11 cellular contexts compared by ENCODE assay signal in the genomic region with DNA sequence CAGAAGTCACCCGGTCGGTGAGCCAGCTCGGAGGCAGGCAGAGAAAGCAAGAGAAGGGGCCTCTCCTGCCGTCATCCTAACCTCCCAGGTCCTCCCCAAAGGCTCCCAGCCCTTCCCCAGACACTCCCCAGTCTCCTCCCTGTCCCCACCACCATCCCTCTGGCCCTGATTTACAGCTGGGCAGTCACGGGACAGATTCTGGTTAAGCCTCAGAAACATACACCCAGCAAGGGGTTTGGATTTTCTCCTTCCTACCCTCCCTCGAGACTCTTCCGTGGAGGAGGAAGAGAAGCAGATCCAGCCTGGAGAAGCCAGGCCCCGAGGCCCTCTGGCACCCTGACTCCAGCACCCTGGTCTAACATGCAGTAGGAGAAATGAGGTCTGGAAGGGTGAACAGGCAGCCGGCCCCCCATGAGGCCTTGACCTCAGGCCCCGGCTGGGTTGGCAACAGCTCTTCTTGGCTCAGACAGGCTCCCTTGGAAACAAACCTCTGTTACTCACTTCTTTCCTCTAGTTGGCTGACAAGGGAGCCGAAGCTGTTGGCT.
DNase-seq lines count a peak whose midpoint lies in the region; ATAC-seq, FAIRE-seq and TF ChIP-seq lines count a peak whose summit lies in the region.
"Had no signal": no experiment of that assay in that cellular context is flagged by ENCODE, and none has a peak within 500 bp of the region (broad histone marks: within the 10 kb centered on the region; RNA-seq: fewer than 3 reads in every experiment).

No MANE protein-coding gene starts in this region.

- H3K36me3 ChIP-seq in astrocyte (ENCODE audit: insufficient read depth, low read length) (no peaks in the 10 kb centered on the region), hepatocyte (replicated peaks; ENCODE audit: insufficient read depth, low read depth) (no peaks in the 10 kb centered on the region), rectal smooth muscle tissue (ENCODE audit: control insufficient read depth, insufficient read depth, low read length) (no peaks in the 10 kb centered on the region)

- H3K4me3 ChIP-seq in astrocyte (ENCODE audit: insufficient read depth, low read depth, low read length) (no peak overlapping the region), hepatocyte (no peak overlapping the region), rectal smooth muscle tissue (ENCODE audit: low read length) (no peak overlapping the region)

- H3K27me3 Mint-ChIP-seq in astrocyte (ENCODE audit: low read depth, unreplicated experiment) (peaks cover 65% of the 10 kb centered on the region), glutamatergic neuron (ENCODE audit: unreplicated experiment) (peaks cover 6% of the 10 kb centered on the region)
- H3K27me3 Mint-ChIP-seq: activated naive CD8-positive, alpha-beta T cell treated with anti-CD3 and anti-CD28 coated beads, Interleukin-2, amount 50 U/mL, for 24 hours had no signal

- H3K9me3 ChIP-seq in astrocyte (ENCODE audit: insufficient read depth, low read depth, low read length) (no peaks in the 10 kb centered on the region), hepatocyte (ENCODE audit: low read depth) (no peaks in the 10 kb centered on the region)

- H3K4me2 ChIP-seq in astrocyte (ENCODE audit: low read length) (peak overlapping the region; percentile 64), hepatocyte (peak overlapping the region; percentile 62)

- peaks cover 10% of the 10 kb centered on the region for H3K4me1 Mint-ChIP-seq in astrocyte (ENCODE audit: low read depth, unreplicated experiment)
- H3K4me1 Mint-ChIP-seq in glutamatergic neuron (ENCODE audit: low read depth, unreplicated experiment), result peaks cover 17% of the 10 kb centered on the region

- no peaks in the 10 kb centered on the region for H3K9me3 Mint-ChIP-seq in astrocyte (ENCODE audit: unreplicated experiment)
- H3K9me3 Mint-ChIP-seq in glutamatergic neuron (ENCODE audit: unreplicated experiment), result peaks cover 8% of the 10 kb centered on the region
- H3K9me3 Mint-ChIP-seq: activated naive CD8-positive, alpha-beta T cell treated with anti-CD3 and anti-CD28 coated beads, Interleukin-2, amount 50 U/mL, for 24 hours; memory B cell had no signal

- H3K4me3 Mint-ChIP-seq in astrocyte (ENCODE audit: unreplicated experiment) (no peak overlapping the region), glutamatergic neuron (ENCODE audit: unreplicated experiment) (no peak overlapping the region)
- H3K4me3 Mint-ChIP-seq: activated naive CD8-positive, alpha-beta T cell treated with anti-CD3 and anti-CD28 coated beads, Interleukin-2, amount 50 U/mL, for 24 hours; memory B cell had no signal

- H3K9me2 ChIP-seq in hepatocyte (replicated peaks; ENCODE audit: insufficient read depth), result no peaks in the 10 kb centered on the region

- no peak for TF ChIP-seq CTCF in astrocyte (IDR thresholded peaks at IDR 0.05; ENCODE audit: insufficient read depth, low read depth, low read length)
- TF ChIP-seq CTCF in hepatocyte (IDR thresholded peaks at IDR 0.05; ENCODE audit: poor library complexity), result no peak
- TF ChIP-seq CTCF in glutamatergic neuron (IDR thresholded peaks at IDR 0.05; ENCODE audit: partially characterized antibody, unreplicated experiment), result no peak

- H3K27me3 ChIP-seq in astrocyte (ENCODE audit: insufficient read depth, low read length) (peaks cover 2% of the 10 kb centered on the region), hepatocyte (no peaks in the 10 kb centered on the region), rectal smooth muscle tissue (ENCODE audit: control insufficient read depth, insufficient read depth, low read length) (no peaks in the 10 kb centered on the region)

- H3K9ac ChIP-seq in astrocyte (ENCODE audit: low read length), result peak overlapping the region; percentile 56
- H3K9ac ChIP-seq in rectal smooth muscle tissue (ENCODE audit: low read length), result no peak overlapping the region

- no peaks in the 10 kb centered on the region for H3K36me3 Mint-ChIP-seq in astrocyte (ENCODE audit: low read depth, unreplicated experiment)
- no peaks in the 10 kb centered on the region for H3K36me3 Mint-ChIP-seq in glutamatergic neuron (ENCODE audit: unreplicated experiment)
- H3K36me3 Mint-ChIP-seq: memory B cell had no signal

- FAIRE-seq in astrocyte (lab: Jason Lieb, UNC), result no peak

- H4K20me1 ChIP-seq in astrocyte (ENCODE audit: insufficient read depth, low read length), result no peaks in the 10 kb centered on the region
- no peaks in the 10 kb centered on the region for H4K20me1 ChIP-seq in hepatocyte (ENCODE audit: insufficient read depth, poor library complexity, severe bottlenecking)

- in situ Hi-C loops in G401 (cut with HindIII; ENCODE audit: low sequenced_read_pairs), result no loop called here

- 48% methylated on average over 11 of the region's 11 CpGs for WGBS in hepatocyte (ENCODE audit: low lambda C conversion rate, missing lambda C conversion rate)

- ATAC-seq in GM18907 (IDR thresholded peaks at IDR 0.05; ENCODE audit: unreplicated experiment) (no peak), GM21367 (IDR thresholded peaks at IDR 0.05; ENCODE audit: unreplicated experiment) (no peak)
- ATAC-seq: activated naive CD8-positive, alpha-beta T cell treated with anti-CD3 and anti-CD28 coated beads, Interleukin-2, amount 50 U/mL, for 24 hours had no signal

- H2AFZ ChIP-seq in astrocyte (ENCODE audit: low read depth, low read length), result peak overlapping the region; percentile 79
- peak overlapping the region; percentile 52 for H2AFZ ChIP-seq in hepatocyte

- H3K27ac Mint-ChIP-seq in astrocyte (ENCODE audit: unreplicated experiment) (no peak overlapping the region), glutamatergic neuron (ENCODE audit: unreplicated experiment) (no peak overlapping the region)
- H3K27ac Mint-ChIP-seq: activated naive CD8-positive, alpha-beta T cell treated with anti-CD3 and anti-CD28 coated beads, Interleukin-2, amount 50 U/mL, for 24 hours; memory B cell had no signal

- no peak overlapping the region for H3K27ac ChIP-seq in astrocyte (ENCODE audit: low read depth, low read length)
- peak overlapping the region; percentile 94 for H3K27ac ChIP-seq in hepatocyte
- H3K27ac ChIP-seq in rectal smooth muscle tissue (ENCODE audit: low read depth, low read length), result peak overlapping the region; percentile 79

- H3K4me1 ChIP-seq in astrocyte (ENCODE audit: insufficient read depth, low read length) (peaks cover 30% of the 10 kb centered on the region), hepatocyte (ENCODE audit: insufficient read depth) (peaks cover 37% of the 10 kb centered on the region), rectal smooth muscle tissue (ENCODE audit: control insufficient read depth, insufficient read depth, low read length) (peaks cover 28% of the 10 kb centered on the region)

- no peaks in the 10 kb centered on the region for H3K79me2 ChIP-seq in astrocyte (ENCODE audit: insufficient read depth, low read length)
- H3K79me2 ChIP-seq in hepatocyte, result no peaks in the 10 kb centered on the region

- DNase-seq in G401 (ENCODE audit: low spot score), result peak; percentile 20
- DNase-seq in astrocyte (ENCODE audit: low read depth), result peak; percentile 72
- peak; percentile 42 for DNase-seq in hepatocyte (ENCODE audit: low spot score)
- DNase-seq in SW480 (ENCODE audit: low spot score), result no peak
- no peak for DNase-seq in glutamatergic neuron
- DNase-seq: activated naive CD8-positive, alpha-beta T cell treated with anti-CD3 and anti-CD28 coated beads, Interleukin-2, amount 50 U/mL, for 24 hours; T-helper 1 cell had no signal

Comparison
In these comparisons a context has a peak if more than half of its experiments do, and no peak if none do; other contexts are left out.
1. DNase-seq: peak in G401 (single experiment), astrocyte (single experiment) and hepatocyte (single experiment); none in SW480 (single experiment) and glutamatergic neuron (single experiment).